ENCODE assay signal across 6 cellular contexts in genomic region chr11:63528729-63529278, GRCh38. TPM values are rescaled to one million over a fixed set of nuclear protein-coding genes. Genes with fewer than 3 reads are reported as not detected.
"Had no signal": no experiment of that assay in that cellular context is flagged by ENCODE, and none has a peak within 500 bp of the region (broad histone marks: within the 10 kb centered on the region; RNA-seq: fewer than 3 reads in every experiment).

No MANE protein-coding gene starts in this region.

RNA-seq across cellular contexts. Expression of gene LGALS12, which starts 22.9 kb away (rescaled TPM):
- total RNA-seq: activated T-helper 1 cell treated with anti-CD3 and anti-CD28 coated beads, Interleukin-12 subunit alpha, Interleukin-12 subunit beta, Interleukin-2, Interleukin-4 antibody, amounts not matched to agents 30 ng/mL and 10 ng/mL and 1 ng/mL, durations not matched to agents 14 hours and 24 hours and 36 hours; cerebellum; dermis blood vessel endothelial cell; prostate gland had no signal

RNA-seq across cellular contexts. Expression of gene PLAAT2, which starts 34.4 kb away (rescaled TPM):
- total RNA-seq: activated T-helper 1 cell treated with anti-CD3 and anti-CD28 coated beads, Interleukin-12 subunit alpha, Interleukin-12 subunit beta, Interleukin-2, Interleukin-4 antibody, amounts not matched to agents 30 ng/mL and 10 ng/mL and 1 ng/mL, durations not matched to agents 14 hours and 24 hours and 36 hours; aorta; cerebellum; dermis blood vessel endothelial cell; subcutaneous adipose tissue had no signal

RNA-seq across cellular contexts. Expression of gene PLAAT5, which starts 37.8 kb away (rescaled TPM):
- total RNA-seq: activated T-helper 1 cell treated with anti-CD3 and anti-CD28 coated beads, Interleukin-12 subunit alpha, Interleukin-12 subunit beta, Interleukin-2, Interleukin-4 antibody, amounts not matched to agents 30 ng/mL and 10 ng/mL and 1 ng/mL, durations not matched to agents 14 hours and 24 hours and 36 hours; dermis blood vessel endothelial cell had no signal
